ENCODE assay signal across 8 cellular contexts in genomic region chr1:202966006-202966904, GRCh38. TPM values are rescaled to one million over a fixed set of nuclear protein-coding genes. Genes with fewer than 3 reads are reported as not detected.
DNase-seq lines count a peak whose midpoint lies in the region; ATAC-seq lines count a peak whose summit lies in the region.

No MANE protein-coding gene starts in this region.

- 36 to 47% (median 39%) methylated on average over 18 of the region's 18 CpGs for WGBS in adipose tissue, 3 donors

- peak overlapping the region; percentile 92 to 95 for H3K9ac ChIP-seq in stomach smooth muscle (ENCODE audit: low read length in 2 of 2)

- H3K27me3 Mint-ChIP-seq in activated CD8-positive, alpha-beta memory T cell treated with anti-CD3 and anti-CD28 coated beads, Interleukin-2, amount 10 ng/mL, durations not matched to agents 7 days and 5 days, result no peaks in the 10 kb centered on the region

- no peak for DNase-seq in activated CD8-positive, alpha-beta memory T cell treated with anti-CD3 and anti-CD28 coated beads, Interleukin-2, amount 10 ng/mL, durations not matched to agents 7 days and 5 days
- DNase-seq in activated CD8-positive, alpha-beta memory T cell treated with anti-CD3 and anti-CD28 coated beads, Interleukin-2, amount 50 U/mL, for 4 hours, result no peak
- DNase-seq in iPS-NIHi11 (ENCODE audit: low spot score), result peak; percentile 12
- DNase-seq in HuH-7.5 (ENCODE audit: low spot score), result no peak
- no peak for DNase-seq in KBM-7

- H3K27ac Mint-ChIP-seq in activated CD8-positive, alpha-beta memory T cell treated with anti-CD3 and anti-CD28 coated beads, Interleukin-2, amount 10 ng/mL, durations not matched to agents 7 days and 5 days, result peak overlapping the region; percentile 66

- H3K4me3 Mint-ChIP-seq in activated CD8-positive, alpha-beta memory T cell treated with anti-CD3 and anti-CD28 coated beads, Interleukin-2, amount 10 ng/mL, durations not matched to agents 7 days and 5 days, result peak overlapping the region; percentile 74

- no peaks in the 10 kb centered on the region for H3K9me3 ChIP-seq in stomach smooth muscle (ENCODE audit: control insufficient read depth in 2 of 2, low read length in 2 of 2)

- CTCF ChIA-PET in activated CD8-positive, alpha-beta memory T cell treated with anti-CD3 and anti-CD28 coated beads, Interleukin-2, amount 10 ng/mL, durations not matched to agents 7 days and 5 days (lab: Charles Lee), result interaction anchor here (3.2 kb wide), 1 partner anchor 33 kb away, joined by 14 read pairs; no protein-coding TSS in a partner anchor

- peaks cover 2% of the 10 kb centered on the region for H3K36me3 Mint-ChIP-seq in activated CD8-positive, alpha-beta memory T cell treated with anti-CD3 and anti-CD28 coated beads, Interleukin-2, amount 10 ng/mL, durations not matched to agents 7 days and 5 days

- H3K4me3 ChIP-seq in stomach smooth muscle (ENCODE audit: low read length in 2 of 2), result peak overlapping the region; percentile 88 to 89

- peaks cover 20% of the 10 kb centered on the region for H3K4me1 ChIP-seq in stomach smooth muscle (ENCODE audit: control insufficient read depth, insufficient read depth, low read length)

- in situ Hi-C loops in KBM-7 (cut with MboI; ENCODE audit: low pct_unique_long_range_greater_than_20kb, low sequenced_read_pairs), result no loop called here

- H3K27ac ChIP-seq in adipose tissue (ENCODE audit: low read depth, low read length) (peak overlapping the region; percentile 23), stomach smooth muscle (ENCODE audit: low read length) (peak overlapping the region; percentile 92)

- peaks cover 25% of the 10 kb centered on the region for H3K4me1 Mint-ChIP-seq in activated CD8-positive, alpha-beta memory T cell treated with anti-CD3 and anti-CD28 coated beads, Interleukin-2, amount 10 ng/mL, durations not matched to agents 7 days and 5 days

- H3K36me3 ChIP-seq in stomach smooth muscle (ENCODE audit: control insufficient read depth in 2 of 2, insufficient read depth in 2 of 2, low read length in 2 of 2), result peaks cover 8 to 31% of the 10 kb centered on the region in 2 donors

- no peak for ATAC-seq in activated CD8-positive, alpha-beta memory T cell treated with anti-CD3 and anti-CD28 coated beads, Interleukin-2, amount 10 ng/mL, durations not matched to agents 7 days and 5 days
- no peak for ATAC-seq in GM21786 (IDR thresholded peaks at IDR 0.05; ENCODE audit: unreplicated experiment)

- H3K27me3 ChIP-seq in stomach smooth muscle (ENCODE audit: control insufficient read depth in 1 of 2, insufficient read depth in 2 of 2, low read length in 2 of 2), result no peaks in the 10 kb centered on the region

- H3K9me3 Mint-ChIP-seq in activated CD8-positive, alpha-beta memory T cell treated with anti-CD3 and anti-CD28 coated beads, Interleukin-2, amount 10 ng/mL, durations not matched to agents 7 days and 5 days (ENCODE audit: low read depth), result no peaks in the 10 kb centered on the region

RNA-seq across cellular contexts. Expression of gene CYB5R1, which starts 0.8 kb away (rescaled TPM):
- 10 to 100 TPM; 17.5 to 19.2 TPM for total RNA-seq in activated CD8-positive, alpha-beta memory T cell treated with anti-CD3 and anti-CD28 coated beads, Interleukin-2, amount 10 ng/mL, durations not matched to agents 7 days and 5 days
- polyA plus RNA-seq in adipose tissue, result 10 to 100 TPM; 26.7 to 54.3 (median 37.4) TPM

RNA-seq across cellular contexts. Expression of gene ADIPOR1, which starts 8.1 kb away (rescaled TPM):
- 10 to 100 TPM; 71.8 to 79.2 TPM for total RNA-seq in activated CD8-positive, alpha-beta memory T cell treated with anti-CD3 and anti-CD28 coated beads, Interleukin-2, amount 10 ng/mL, durations not matched to agents 7 days and 5 days
- polyA plus RNA-seq in adipose tissue, result 10 to 100 TPM; 49.7 to 83.5 (median 68.8) TPM

RNA-seq across cellular contexts. Expression of gene KLHL12, which starts 39.2 kb away (rescaled TPM):
- 10 to 100 TPM; 30.8 to 32.7 TPM for total RNA-seq in activated CD8-positive, alpha-beta memory T cell treated with anti-CD3 and anti-CD28 coated beads, Interleukin-2, amount 10 ng/mL, durations not matched to agents 7 days and 5 days
- 10 to 100 TPM in 2 of 3 donors, 1 to 10 TPM in 1; 9.5 to 19.3 (median 10.5) TPM for polyA plus RNA-seq in adipose tissue

RNA-seq across cellular contexts. Expression of gene TMEM183A, which starts 40.9 kb away (rescaled TPM):
- 10 to 100 TPM; 75.7 to 78.7 TPM for total RNA-seq in activated CD8-positive, alpha-beta memory T cell treated with anti-CD3 and anti-CD28 coated beads, Interleukin-2, amount 10 ng/mL, durations not matched to agents 7 days and 5 days
- polyA plus RNA-seq in adipose tissue, result 10 to 100 TPM; 35.1 to 40.9 (median 40.8) TPM
